Comparison of ENCODE assay signal across 19 cellular contexts in the genomic region with DNA sequence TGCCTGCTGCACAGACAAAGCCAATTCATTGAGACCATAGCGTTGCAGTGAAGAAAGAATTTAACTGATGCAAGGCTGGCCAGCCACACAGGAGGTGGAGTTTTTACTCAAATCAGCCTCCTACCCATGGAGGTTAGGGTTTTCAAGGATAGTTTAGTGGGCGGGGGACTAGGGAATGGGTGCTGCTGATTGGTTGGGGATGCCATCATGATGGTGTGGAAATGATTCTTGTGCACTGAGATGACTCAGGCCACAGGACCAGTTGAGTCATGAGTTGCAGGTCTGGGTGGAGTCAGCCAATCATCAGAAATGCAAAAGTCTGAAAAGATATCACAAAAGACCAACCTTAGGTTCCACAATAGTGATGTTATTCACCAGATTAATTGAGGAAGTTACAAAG.
A peak's percentile ranks its signal among the peaks of the same experiment; 100 is the strongest.
DNase-seq lines count a peak whose midpoint lies in the region; ATAC-seq, FAIRE-seq and TF ChIP-seq lines count a peak whose summit lies in the region.
"Had no signal": no experiment of that assay in that cellular context is flagged by ENCODE, and none has a peak within 500 bp of the region (broad histone marks: within the 10 kb centered on the region; RNA-seq: fewer than 3 reads in every experiment).

No MANE protein-coding gene starts in this region.

- H2AFZ ChIP-seq in keratinocyte (ENCODE audit: control insufficient read depth, low read length) = no peak overlapping the region

- no peak overlapping the region for H3K4me2 ChIP-seq in keratinocyte (ENCODE audit: control insufficient read depth, extremely low read depth, insufficient read depth, low read depth, low read length)

- dilution Hi-C loops in keratinocyte (cut with MboI; ENCODE audit: extremely low pct_ligation_motif_present, low sequenced_read_pairs) = no loop called here

- peak; percentile 55 for FAIRE-seq in keratinocyte (lab: Jason Lieb, UNC)

- no peaks in the 10 kb centered on the region for H3K36me3 ChIP-seq in keratinocyte (ENCODE audit: control insufficient read depth in 2 of 2, extremely low read depth in 1 of 2, insufficient read depth in 2 of 2, low read length in 2 of 2)
- H3K36me3 ChIP-seq: cardiac muscle cell, esophagus squamous epithelium, lower lobe of right lung, ovary, sigmoid colon, SJSA1 had no signal

- no peaks in the 10 kb centered on the region for H3K9me1 ChIP-seq in keratinocyte (ENCODE audit: control insufficient read depth, extremely low read depth, insufficient read depth, low read length)

- H3K27me3 Mint-ChIP-seq in activated T-cell treated with anti-CD3 and anti-CD28 coated beads, Interleukin-2, amount 50 U/mL, for 4 hours (ENCODE audit: low read depth) = no peaks in the 10 kb centered on the region

- peaks cover 24% of the 10 kb centered on the region for H3K4me1 Mint-ChIP-seq in activated T-cell treated with anti-CD3 and anti-CD28 coated beads, Interleukin-2, amount 50 U/mL, for 4 hours (ENCODE audit: low read depth)

- H3K4me1 ChIP-seq in keratinocyte (ENCODE audit: control insufficient read depth, extremely low read depth, insufficient read depth, low read length) = no peaks in the 10 kb centered on the region
- H3K4me1 ChIP-seq: esophagus squamous epithelium, lower lobe of right lung, sigmoid colon, SJSA1 had no signal

- H3K27me3 ChIP-seq in keratinocyte (ENCODE audit: control insufficient read depth, extremely low read depth, insufficient read depth, low read length) = no peaks in the 10 kb centered on the region
- H3K27me3 ChIP-seq: cardiac muscle cell, esophagus squamous epithelium, ovary, sigmoid colon, SJSA1 had no signal

- no peak overlapping the region for H3K27ac ChIP-seq in keratinocyte (ENCODE audit: control insufficient read depth, insufficient read depth, low read length)
- H3K27ac ChIP-seq: cardiac muscle cell, esophagus squamous epithelium, lower lobe of right lung, ovary, sigmoid colon, SJSA1 had no signal

- peak; percentile 98 for ATAC-seq in activated T-cell treated with anti-CD3 and anti-CD28 coated beads, Interleukin-2, amount 50 U/mL, for 4 hours
- ATAC-seq: CD8-positive, alpha-beta T cell; lower lobe of right lung; PC-3 had no signal

- no peaks in the 10 kb centered on the region for H3K9me3 Mint-ChIP-seq in activated T-cell treated with anti-CD3 and anti-CD28 coated beads, Interleukin-2, amount 50 U/mL, for 4 hours

- no peaks in the 10 kb centered on the region for H3K79me2 ChIP-seq in keratinocyte (ENCODE audit: control insufficient read depth, insufficient read depth, low read length)

- no peak for TF ChIP-seq CTCF in keratinocyte (optimal IDR thresholded peaks at IDR 0.05 in 1 of 3, IDR thresholded peaks at IDR 0.05 in 1 of 3, conservative IDR thresholded peaks at IDR 0.05 in 1 of 3; ENCODE audit: extremely low read depth in 1 of 3, insufficient read depth in 2 of 3, low read length in 3 of 3)

- no peaks in the 10 kb centered on the region for H4K20me1 ChIP-seq in keratinocyte (ENCODE audit: control insufficient read depth, extremely low read depth, insufficient read depth, low read length)

- DNase-seq in activated T-cell treated with anti-CD3 and anti-CD28 coated beads for 48 hours (ENCODE audit: low read depth) = peak; percentile 41
- no peak for DNase-seq in activated T-cell treated with anti-CD3 and anti-CD28 coated beads, Interleukin-2, amount 50 U/mL, for 1 hour
- DNase-seq in activated T-cell treated with anti-CD3 and anti-CD28 coated beads, Interleukin-2, amount 50 U/mL, for 4 hours = no peak
- no peak for DNase-seq in keratinocyte (ENCODE audit: low read depth, low spot score)
- DNase-seq in stimulated activated CD8-positive, alpha-beta memory T cell treated with anti-CD3 and anti-CD28 coated beads, Interleukin-7, amount 100 ng/mL, for 4 hours (ENCODE audit: low read depth in 2 of 2) = peak; percentile 2 to 5
- DNase-seq in central memory CD4-positive, alpha-beta T cell = no peak
- DNase-seq in NCI-H2227 treated with DMSO at 0.1 percent for 48 hours (lab: John Stamatoyannopoulos, UW) = no peak
- DNase-seq in NK-92 (lab: John Stamatoyannopoulos, UW; ENCODE audit: unreplicated experiment) = no peak
- DNase-seq: CD8-positive, alpha-beta T cell; esophagus squamous epithelium; glutamatergic neuron; lower lobe of right lung; NCI-H1105 treated with DMSO at 0.1 percent for 48 hours; NCI-H69; ovary; PC-3; sigmoid colon had no signal

- H3K36me3 Mint-ChIP-seq in activated T-cell treated with anti-CD3 and anti-CD28 coated beads, Interleukin-2, amount 50 U/mL, for 4 hours (ENCODE audit: insufficient read depth) = no peaks in the 10 kb centered on the region

- no peak overlapping the region for H3K4me3 ChIP-seq in keratinocyte (ENCODE audit: control insufficient read depth in 2 of 3, extremely low read depth in 1 of 3, insufficient read depth in 2 of 3, low read depth in 1 of 3, low read length in 3 of 3)
- H3K4me3 ChIP-seq: cardiac muscle cell, esophagus squamous epithelium, lower lobe of right lung, ovary, sigmoid colon, SJSA1 had no signal

- no peak overlapping the region for H3K4me3 Mint-ChIP-seq in activated T-cell treated with anti-CD3 and anti-CD28 coated beads, Interleukin-2, amount 50 U/mL, for 4 hours
- H3K4me3 Mint-ChIP-seq: CD8-positive, alpha-beta T cell had no signal

- no peak overlapping the region for H3K9ac ChIP-seq in keratinocyte (ENCODE audit: control insufficient read depth, extremely low read depth, insufficient read depth, low read length)

- peaks cover 7% of the 10 kb centered on the region for H3K9me3 ChIP-seq in keratinocyte (ENCODE audit: control insufficient read depth, low read depth, low read length)
- H3K9me3 ChIP-seq: ovary had no signal

Comparison
In these comparisons a context has a peak if more than half of its experiments do, and no peak if none do; other contexts are left out.
1. DNase-seq: peak in activated T-cell treated with anti-CD3 and anti-CD28 coated beads for 48 hours (single experiment) and stimulated activated CD8-positive, alpha-beta memory T cell treated with anti-CD3 and anti-CD28 coated beads, Interleukin-7, amount 100 ng/mL, for 4 hours (2 of 2); none in activated T-cell treated with anti-CD3 and anti-CD28 coated beads, Interleukin-2, amount 50 U/mL, for 1 hour (single experiment), activated T-cell treated with anti-CD3 and anti-CD28 coated beads, Interleukin-2, amount 50 U/mL, for 4 hours (single experiment), keratinocyte (single experiment), central memory CD4-positive, alpha-beta T cell (single experiment), NCI-H2227 treated with DMSO at 0.1 percent for 48 hours (single experiment) and NK-92 (single experiment).